In the genomic region with DNA sequence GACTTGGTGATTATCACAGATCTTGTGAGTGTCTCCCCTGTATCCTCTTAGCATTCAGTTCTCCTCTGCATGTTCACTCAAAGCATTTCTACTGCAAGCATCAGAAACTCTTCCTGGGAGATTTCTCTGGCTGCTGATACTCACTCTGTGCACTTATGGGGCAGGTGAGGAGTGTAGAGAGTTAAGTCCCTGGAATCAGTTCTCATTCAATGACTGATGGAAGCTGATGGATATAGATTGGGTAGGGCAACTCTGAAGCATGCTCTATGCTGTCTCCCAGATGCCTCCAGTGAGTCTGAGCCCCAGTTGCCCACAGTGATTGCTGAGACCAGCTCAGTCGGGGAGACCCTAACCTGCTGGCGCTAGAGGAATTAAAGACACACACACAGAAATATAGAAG, we compare ENCODE assay signal across 27 cellular contexts.
"Had no signal": no experiment of that assay in that cellular context is flagged by ENCODE, and none has a peak within 500 bp of the region (broad histone marks: within the 10 kb centered on the region; RNA-seq: fewer than 3 reads in every experiment).

No MANE protein-coding gene starts in this region.

- DNase-seq: hypothalamus; immature natural killer cell; left ventricle myocardium inferior; mesendoderm; naive B cell; natural killer cell; nephron progenitor cell; ovary; right lobe of liver; stimulated activated CD4-positive, alpha-beta T cell treated with anti-CD3 and anti-CD28 coated beads, Interleukin-1b, Interleukin-23, amount 100 ng/mL, for 48 hours; stimulated activated CD4-positive, alpha-beta T cell treated with anti-CD3 and anti-CD28 coated beads, Interleukin-2, amount 100 ng/mL, for 48 hours; stimulated activated CD4-positive, alpha-beta T cell treated with anti-CD3 and anti-CD28 coated beads, Interleukin-4, amount 100 ng/mL, for 4 hours; stimulated activated CD8-positive, alpha-beta memory T cell treated with anti-CD3 and anti-CD28 coated beads, Interleukin-4, amount 100 ng/mL, for 48 hours; stimulated activated naive B cell treated with anti-CD40 and anti-IgM and Interleukin-4, amounts not matched to agents 10 μg/mL and 1 μg/mL and 100 μg/mL, for 72 hours; stimulated activated naive CD8-positive, alpha-beta T cell treated with anti-CD3 and anti-CD28 coated beads, Interleukin-15, Interleukin-2, amounts not matched to agents 100 U/mL and 50 U/mL, for 24 hours; stomach; testis; thyroid gland; transverse colon; upper lobe of left lung had no signal

- H3K27ac Mint-ChIP-seq: immature natural killer cell; mesothelial cell of epicardium; naive B cell; natural killer cell; nephron progenitor cell; progenitor cell of endocrine pancreas; stimulated activated naive B cell treated with anti-CD40 and anti-IgM and Interleukin-4, amounts not matched to agents 10 μg/mL and 1 μg/mL and 100 μg/mL, for 72 hours had no signal

- H3K4me3 ChIP-seq: left ventricle myocardium inferior, lung, ovary, right atrium auricular region, right lobe of liver, smooth muscle cell, stomach, testis, thyroid gland, transverse colon, upper lobe of left lung, vagina had no signal

- H3K4me1 ChIP-seq: left ventricle myocardium inferior, right atrium auricular region, right lobe of liver, testis, thyroid gland, transverse colon had no signal

- H3K4me3 Mint-ChIP-seq: immature natural killer cell; mesothelial cell of epicardium; naive B cell; natural killer cell; nephron progenitor cell; stimulated activated naive B cell treated with anti-CD40 and anti-IgM and Interleukin-4, amounts not matched to agents 10 μg/mL and 1 μg/mL and 100 μg/mL, for 72 hours had no signal

- ATAC-seq: natural killer cell; right lobe of liver; stimulated activated naive B cell treated with anti-CD40 and anti-IgM and Interleukin-4, amounts not matched to agents 10 μg/mL and 1 μg/mL and 100 μg/mL, for 72 hours; stimulated activated naive CD8-positive, alpha-beta T cell treated with anti-CD3 and anti-CD28 coated beads, Interleukin-15, Interleukin-2, amounts not matched to agents 100 U/mL and 50 U/mL, for 24 hours had no signal

- H3K9me3 Mint-ChIP-seq: immature natural killer cell; naive B cell; natural killer cell; stimulated activated naive B cell treated with anti-CD40 and anti-IgM and Interleukin-4, amounts not matched to agents 10 μg/mL and 1 μg/mL and 100 μg/mL, for 72 hours had no signal

- H3K4me1 Mint-ChIP-seq: mesothelial cell of epicardium, naive B cell, natural killer cell, nephron progenitor cell had no signal

- H3K27me3 ChIP-seq: ovary, right atrium auricular region, right lobe of liver, stomach, testis, thyroid gland, transverse colon, upper lobe of left lung, vagina had no signal

- H3K9me3 ChIP-seq: left ventricle myocardium inferior, ovary, right atrium auricular region, right lobe of liver, stomach, testis, thyroid gland, transverse colon, upper lobe of left lung, vagina had no signal

- H3K36me3 ChIP-seq: left ventricle myocardium inferior, ovary, right atrium auricular region, right lobe of liver, stomach, thyroid gland, transverse colon, upper lobe of left lung, vagina had no signal

- FAIRE-seq: islet of Langerhans had no signal

- H3K4me2 ChIP-seq: smooth muscle cell had no signal

- H3K27ac ChIP-seq: left ventricle myocardium inferior, ovary, right atrium auricular region, right lobe of liver, stomach, testis, thyroid gland, transverse colon, upper lobe of left lung, vagina had no signal

- H3K36me3 Mint-ChIP-seq: immature natural killer cell; mesothelial cell of epicardium; naive B cell; natural killer cell; stimulated activated naive B cell treated with anti-CD40 and anti-IgM and Interleukin-4, amounts not matched to agents 10 μg/mL and 1 μg/mL and 100 μg/mL, for 72 hours had no signal
